Comparison of ENCODE assay signal across 25 cellular contexts in the genomic region with DNA sequence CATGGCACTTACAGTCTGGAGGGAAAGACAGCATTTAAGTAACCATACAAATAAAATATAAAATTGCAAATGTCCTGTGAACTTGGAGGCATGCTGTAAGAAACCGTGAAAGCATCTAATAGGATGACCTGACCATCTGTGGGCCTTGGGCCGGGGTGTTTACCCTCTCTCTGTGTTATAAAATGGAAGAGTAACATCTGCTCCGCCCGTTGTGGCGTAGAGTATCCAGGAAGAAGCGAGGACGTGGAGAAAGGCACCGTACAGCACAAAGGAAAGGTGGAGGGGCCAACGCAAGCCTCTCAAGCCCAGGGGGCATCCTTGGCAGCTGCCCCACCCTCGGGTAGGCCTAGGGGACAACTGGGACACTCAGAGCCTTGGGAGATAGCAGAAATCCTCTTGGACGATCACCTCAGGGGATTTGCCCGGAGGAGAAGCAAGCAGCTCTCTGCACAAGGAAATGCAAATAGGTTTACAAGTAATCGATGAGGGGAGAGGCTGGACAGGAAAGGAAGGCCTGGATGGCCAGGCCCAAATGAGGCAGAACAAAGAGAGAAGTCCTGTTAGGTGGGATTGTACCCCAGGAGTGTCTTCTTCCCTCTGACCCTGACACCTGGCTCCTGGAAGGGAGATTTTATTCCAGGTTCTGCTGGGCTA. TPM values are rescaled to one million over a fixed set of nuclear protein-coding genes. Genes with fewer than 3 reads are reported as not detected.
"Had no signal": no experiment of that assay in that cellular context is flagged by ENCODE, and none has a peak within 500 bp of the region (broad histone marks: within the 10 kb centered on the region; RNA-seq: fewer than 3 reads in every experiment).

No MANE protein-coding gene starts in this region.

- H3K27me3 ChIP-seq: ovary, thyroid gland, upper lobe of right lung had no signal

- H3K27ac ChIP-seq: neutrophil, ovary, prostate gland, thyroid gland, upper lobe of right lung had no signal

- H3K36me3 Mint-ChIP-seq: activated naive CD4-positive, alpha-beta T cell treated with anti-CD3 and anti-CD28 coated beads, Interleukin-2, amount 50 U/mL, for 72 hours; brain; memory B cell; naive B cell had no signal

- FAIRE-seq: TTC549 had no signal

- H3K27ac Mint-ChIP-seq: activated naive CD4-positive, alpha-beta T cell treated with anti-CD3 and anti-CD28 coated beads, Interleukin-2, amount 50 U/mL, for 72 hours; memory B cell; stimulated activated naive CD8-positive, alpha-beta T cell treated with anti-CD3 and anti-CD28 coated beads, Interleukin-15, Interleukin-2, amounts not matched to agents 100 ng/mL and 50 ng/mL, for 24 hours had no signal

- DNase-seq: activated CD4-positive, alpha-beta T cell treated with anti-CD3 and anti-CD28 coated beads for 1 hour; activated T-cell treated with anti-CD3 and anti-CD28 coated beads, Interleukin-2, amount 50 U/mL, for 1 hour; kidney glomerular epithelial cell; naive B cell; ovary; stimulated activated CD4-positive, alpha-beta T cell treated with anti-CD3 and anti-CD28 coated beads, Interleukin-1b, Interleukin-23, amount 100 ng/mL, for 48 hours; substantia nigra; thyroid gland; upper lobe of right lung had no signal

- H3K9me3 ChIP-seq: neutrophil, ovary, prostate gland, thyroid gland, upper lobe of right lung had no signal

- H3K4me3 Mint-ChIP-seq: brain; memory B cell; naive B cell; stimulated activated naive CD8-positive, alpha-beta T cell treated with anti-CD3 and anti-CD28 coated beads, Interleukin-15, Interleukin-2, amounts not matched to agents 100 ng/mL and 50 ng/mL, for 24 hours had no signal

- H3K4me1 Mint-ChIP-seq: memory B cell, naive B cell had no signal

- H3K36me3 ChIP-seq: neutrophil, ovary, prostate gland, thyroid gland, upper lobe of right lung had no signal

- H3K4me1 ChIP-seq: prostate gland, thyroid gland, upper lobe of right lung had no signal

- ATAC-seq: activated naive CD4-positive, alpha-beta T cell treated with anti-CD3 and anti-CD28 coated beads, Interleukin-2, amount 50 U/mL, for 72 hours; upper lobe of right lung had no signal

- H3K9me3 Mint-ChIP-seq: activated naive CD4-positive, alpha-beta T cell treated with anti-CD3 and anti-CD28 coated beads, Interleukin-2, amount 50 U/mL, for 72 hours; memory B cell; naive B cell; stimulated activated naive CD8-positive, alpha-beta T cell treated with anti-CD3 and anti-CD28 coated beads, Interleukin-15, Interleukin-2, amounts not matched to agents 100 ng/mL and 50 ng/mL, for 24 hours had no signal

- H3K4me3 ChIP-seq: ovary, prostate gland, thyroid gland, upper lobe of right lung had no signal

RNA-seq across cellular contexts. Expression of gene VSX2, which starts 26.2 kb away (rescaled TPM):
- total RNA-seq: activated naive CD4-positive, alpha-beta T cell treated with anti-CD3 and anti-CD28 coated beads, Interleukin-2, amount 50 U/mL, for 72 hours; aorta; cardiac septum; chondrocyte; epithelial cell of proximal tubule; fibroblast of villous mesenchyme; liver; mucosa of gallbladder; ovary; prostate gland; skeletal muscle tissue; thyroid gland; upper lobe of right lung had no signal
- polyA plus RNA-seq: adipose tissue, aorta, liver, ovary had no signal
